ENCODE assay signal across 21 cellular contexts in the genomic region with DNA sequence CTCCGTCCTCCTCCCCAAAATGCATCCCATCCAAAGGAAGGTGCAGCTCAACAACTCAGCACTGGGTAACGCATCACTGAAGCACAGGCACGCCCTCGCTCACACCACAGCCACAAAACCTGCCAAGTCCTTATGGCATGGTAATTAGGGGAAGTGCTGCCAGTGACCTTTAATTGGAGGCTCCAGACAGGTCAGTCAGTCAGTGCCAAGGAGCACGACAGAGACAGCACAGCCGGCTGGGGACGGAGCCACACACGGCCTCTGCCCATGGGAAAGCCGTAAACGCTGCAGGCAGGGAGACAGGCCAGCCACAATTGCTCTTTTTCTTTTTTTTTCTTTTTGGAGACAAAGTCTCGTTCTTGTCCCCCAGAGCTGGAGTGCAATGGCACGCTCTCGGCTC.
DNase-seq lines count a peak whose midpoint lies in the region; ATAC-seq, FAIRE-seq and TF ChIP-seq lines count a peak whose summit lies in the region.
"Had no signal": no experiment of that assay in that cellular context is flagged by ENCODE, and none has a peak within 500 bp of the region (broad histone marks: within the 10 kb centered on the region; RNA-seq: fewer than 3 reads in every experiment).

No MANE protein-coding gene starts in this region.

- no peak overlapping the region for H3K9ac ChIP-seq in astrocyte (ENCODE audit: low read length)

- H4K20me1 ChIP-seq in astrocyte (ENCODE audit: insufficient read depth, low read length): peaks cover 8% of the 10 kb centered on the region
- H4K20me1 ChIP-seq in PC-9 (ENCODE audit: insufficient read depth): peaks cover 8% of the 10 kb centered on the region

- H3K79me2 ChIP-seq in astrocyte (ENCODE audit: insufficient read depth, low read length) (no peaks in the 10 kb centered on the region), PC-9 (ENCODE audit: low read depth) (no peaks in the 10 kb centered on the region)

- no peak overlapping the region for H3K4me3 Mint-ChIP-seq in astrocyte (ENCODE audit: unreplicated experiment)

- no peak for FAIRE-seq in astrocyte (lab: Jason Lieb, UNC)
- FAIRE-seq: A204.1, G401.6, GM12878, GM18507 had no signal

- H3K27ac Mint-ChIP-seq in astrocyte (ENCODE audit: unreplicated experiment): peak overlapping the region; percentile 9

- BruUV-seq in PC-9 (replicated peaks; lab: Mats Ljungman, UMichigan): no TSS peak

- H3K27me3 ChIP-seq in right cardiac atrium (ENCODE audit: control insufficient read depth, insufficient read depth) (no peaks in the 10 kb centered on the region), astrocyte (ENCODE audit: insufficient read depth, low read length) (no peaks in the 10 kb centered on the region), PC-9 (ENCODE audit: insufficient read depth, low read depth) (no peaks in the 10 kb centered on the region)
- H3K27me3 ChIP-seq: SJSA1 had no signal

- peaks cover 2% of the 10 kb centered on the region for H3K4me1 Mint-ChIP-seq in astrocyte (ENCODE audit: low read depth, unreplicated experiment)

- H3K27me3 Mint-ChIP-seq in astrocyte (ENCODE audit: low read depth, unreplicated experiment): peaks cover 4% of the 10 kb centered on the region

- peak; percentile 88 for ATAC-seq in Right ventricle myocardium inferior
- ATAC-seq in right cardiac atrium: no peak
- ATAC-seq in left colon: peak; percentile 74
- ATAC-seq in GM21737 (IDR thresholded peaks at IDR 0.05; ENCODE audit: unreplicated experiment): no peak
- ATAC-seq: GM12878 had no signal

- H3K4me3 ChIP-seq in right cardiac atrium (ENCODE audit: low read length) (no peak overlapping the region), astrocyte (ENCODE audit: insufficient read depth, low read depth, low read length) (no peak overlapping the region), PC-9 (no peak overlapping the region)
- H3K4me3 ChIP-seq: GM12878, SJSA1 had no signal

- H3K4me2 ChIP-seq in astrocyte (ENCODE audit: low read length) (no peak overlapping the region), PC-9 (no peak overlapping the region)

- WGBS in right cardiac atrium: 72% methylated on average over 13 of the region's 13 CpGs

- no peak for TF ChIP-seq CTCF in astrocyte (IDR thresholded peaks at IDR 0.05; ENCODE audit: insufficient read depth, low read depth, low read length)
- TF ChIP-seq CTCF in PC-9 (conservative IDR thresholded peaks at IDR 0.05): no peak

- DNase-seq in Right ventricle myocardium inferior (ENCODE audit: missing footprints): no peak
- DNase-seq in right cardiac atrium: no peak
- DNase-seq in astrocyte (ENCODE audit: low read depth): no peak
- DNase-seq in left colon: no peak
- peak in 20 of 49 donors; percentile 10 to 56 (median 31) for DNase-seq in substantia nigra (lab: John Stamatoyannopoulos, UW)
- no peak for DNase-seq in OCI-M1 (lab: John Stamatoyannopoulos, UW)
- DNase-seq in PC-9: no peak
- DNase-seq: DMS79 treated with DMSO at 0.1 percent for 48 hours, GOT3, KG1, NCI-H1092, NCI-H146, NCI-H226, NCI-H526 had no signal

- peaks cover 24% of the 10 kb centered on the region for H3K36me3 Mint-ChIP-seq in astrocyte (ENCODE audit: low read depth, unreplicated experiment)

- H2AFZ ChIP-seq in astrocyte (ENCODE audit: low read depth, low read length) (no peak overlapping the region), PC-9 (no peak overlapping the region)

- H3K36me3 ChIP-seq in astrocyte (ENCODE audit: insufficient read depth, low read length) (no peaks in the 10 kb centered on the region), PC-9 (ENCODE audit: low read depth) (no peaks in the 10 kb centered on the region)
- H3K36me3 ChIP-seq: SJSA1 had no signal

- intact Hi-C loops in Right ventricle myocardium inferior (cut with DNase I) (loop anchor here (1.0 to 5.0 kb wide), 2 partner anchors 76 to 189 kb away; no protein-coding TSS in a partner anchor), right cardiac atrium (cut with DNase I) (no loop called here), left colon (cut with DNase I, micrococcal nuclease) (no loop called here), PC-9 (cut with micrococcal nuclease; ENCODE audit: unreplicated experiment) (no loop called here)

- H3K27ac ChIP-seq in right cardiac atrium (ENCODE audit: low read length): no peak overlapping the region
- H3K27ac ChIP-seq in astrocyte (ENCODE audit: low read depth, low read length): no peak overlapping the region
- peak overlapping the region; percentile 31 for H3K27ac ChIP-seq in substantia nigra (ENCODE audit: low read depth, low read length, poor library complexity, severe bottlenecking)
- H3K27ac ChIP-seq in PC-9: no peak overlapping the region
- H3K27ac ChIP-seq: RWPE1, SJSA1 had no signal

- CTCF ChIA-PET in PC-9 (lab: Charles Lee): no interaction called here

- H3F3A ChIP-seq in PC-9 (ENCODE audit: insufficient read depth, low read depth): no peaks in the 10 kb centered on the region

- POLR2A ChIA-PET in PC-9 (lab: Charles Lee; ENCODE audit: unreplicated experiment): no interaction called here

- no peaks in the 10 kb centered on the region for H3K9me3 Mint-ChIP-seq in astrocyte (ENCODE audit: unreplicated experiment)

- H3K9me2 ChIP-seq in PC-9 (ENCODE audit: insufficient read depth): no peaks in the 10 kb centered on the region

- H3K9me3 ChIP-seq in right cardiac atrium (ENCODE audit: control insufficient read depth, low read length): no peaks in the 10 kb centered on the region
- H3K9me3 ChIP-seq in astrocyte (ENCODE audit: insufficient read depth, low read depth, low read length): no peaks in the 10 kb centered on the region
- no peaks in the 10 kb centered on the region for H3K9me3 ChIP-seq in PC-9 (ENCODE audit: insufficient read depth, low read depth)
- H3K9me3 ChIP-seq: SJSA1 had no signal

- H3K4me1 ChIP-seq in right cardiac atrium (ENCODE audit: control insufficient read depth, insufficient read depth, low read length) (no peaks in the 10 kb centered on the region), astrocyte (ENCODE audit: insufficient read depth, low read length) (peaks cover 17% of the 10 kb centered on the region), PC-9 (replicated peaks; ENCODE audit: insufficient read depth) (no peaks in the 10 kb centered on the region)
- H3K4me1 ChIP-seq: SJSA1 had no signal

Comparison
In these comparisons a context has a peak if more than half of its experiments do, and no peak if none do; other contexts are left out.
1. ATAC-seq: peak in Right ventricle myocardium inferior (single experiment) and left colon (single experiment); none in right cardiac atrium (0 of 2) and GM21737 (single experiment).